ENCODE assay signal across 8 cellular contexts in genomic region chr1:151710187-151710586, GRCh38. TPM values are rescaled to one million over a fixed set of nuclear protein-coding genes. Genes with fewer than 3 reads are reported as not detected.
A peak's percentile ranks its signal among the peaks of the same experiment; 100 is the strongest.
DNase-seq lines count a peak whose midpoint lies in the region; ATAC-seq and TF ChIP-seq lines count a peak whose summit lies in the region.

No MANE protein-coding gene starts in this region.

- ATAC-seq in activated naive CD8-positive, alpha-beta T cell treated with anti-CD3 and anti-CD28 coated beads, Interleukin-2, amount 50 U/mL, for 24 hours: peak; percentile 29
- no peak for ATAC-seq in GM21723 (IDR thresholded peaks at IDR 0.05; ENCODE audit: unreplicated experiment)
- ATAC-seq in HG02870 (IDR thresholded peaks at IDR 0.05; ENCODE audit: unreplicated experiment): no peak

- no peak overlapping the region for H3K4me3 Mint-ChIP-seq in Calu3 (ENCODE audit: low read depth, unreplicated experiment)
- no peak overlapping the region for H3K4me3 Mint-ChIP-seq in activated naive CD8-positive, alpha-beta T cell treated with anti-CD3 and anti-CD28 coated beads, Interleukin-2, amount 50 U/mL, for 24 hours

- H3K9ac ChIP-seq in mesenchymal stem cell (ENCODE audit: low read length): no peak overlapping the region

- no CpG with 5 or more reads among the region's 11 CpGs for WGBS in mesenchymal stem cell

- peaks cover 28% of the 10 kb centered on the region for H3K4me1 Mint-ChIP-seq in Calu3 (ENCODE audit: low read depth, unreplicated experiment)
- H3K4me1 Mint-ChIP-seq in activated naive CD8-positive, alpha-beta T cell treated with anti-CD3 and anti-CD28 coated beads, Interleukin-2, amount 50 U/mL, for 24 hours: no peaks in the 10 kb centered on the region

- no TSS peak for BruUV-seq in Calu3 (replicated peaks; lab: Mats Ljungman, UMichigan)

- no peak overlapping the region for H3K4me2 ChIP-seq in mesenchymal stem cell (ENCODE audit: low read length, poor library complexity, severe bottlenecking)

- no peak overlapping the region for H3K27ac ChIP-seq in mesenchymal stem cell (ENCODE audit: low read length, poor library complexity, severe bottlenecking)

- H3K14ac ChIP-seq in mesenchymal stem cell (ENCODE audit: low read length in 2 of 2): no peak overlapping the region

- H3K36me3 Mint-ChIP-seq in Calu3 (ENCODE audit: insufficient read depth, unreplicated experiment): peaks cover 8% of the 10 kb centered on the region
- H3K36me3 Mint-ChIP-seq in activated naive CD8-positive, alpha-beta T cell treated with anti-CD3 and anti-CD28 coated beads, Interleukin-2, amount 50 U/mL, for 24 hours (ENCODE audit: low read depth): no peaks in the 10 kb centered on the region

- H3K18ac ChIP-seq in mesenchymal stem cell (ENCODE audit: low read depth in 1 of 2, low read length in 2 of 2): no peak overlapping the region

- no peaks in the 10 kb centered on the region for H3K79me1 ChIP-seq in mesenchymal stem cell (replicated peaks; ENCODE audit: low read length, poor library complexity, severe bottlenecking)

- H2BK12ac ChIP-seq in mesenchymal stem cell (ENCODE audit: low read length in 2 of 2): no peak overlapping the region

- H3K27me3 Mint-ChIP-seq in Calu3 (ENCODE audit: unreplicated experiment): peaks cover 10% of the 10 kb centered on the region
- H3K27me3 Mint-ChIP-seq in activated naive CD8-positive, alpha-beta T cell treated with anti-CD3 and anti-CD28 coated beads, Interleukin-2, amount 50 U/mL, for 24 hours: peaks cover 9% of the 10 kb centered on the region

- no peak overlapping the region for H3K23ac ChIP-seq in mesenchymal stem cell (ENCODE audit: low read length in 2 of 2)

- peak; percentile 46 for DNase-seq in Calu3
- peak; percentile 56 for DNase-seq in NCI-H1417 treated with DMSO at 0.1 percent for 48 hours (lab: John Stamatoyannopoulos, UW)
- DNase-seq in activated naive CD8-positive, alpha-beta T cell treated with anti-CD3 and anti-CD28 coated beads, Interleukin-2, amount 50 U/mL, for 24 hours: peak; percentile 40
- peak; percentile 24 for DNase-seq in mesenchymal stem cell
- no peak for DNase-seq in activated CD8-positive, alpha-beta memory T cell treated with anti-CD3 and anti-CD28 coated beads, Interleukin-2, amount 50 U/mL, for 4 hours
- no peak for DNase-seq in activated CD4-positive, CD25-positive, alpha-beta regulatory T cell treated with anti-CD3 and anti-CD28 coated beads, Interleukin-2, amount 50 U/mL, for 72 hours

- no peak overlapping the region for H3K27ac Mint-ChIP-seq in Calu3 (ENCODE audit: unreplicated experiment)
- no peak overlapping the region for H3K27ac Mint-ChIP-seq in activated naive CD8-positive, alpha-beta T cell treated with anti-CD3 and anti-CD28 coated beads, Interleukin-2, amount 50 U/mL, for 24 hours

- no peak for TF ChIP-seq CTCF in Calu3 (IDR thresholded peaks at IDR 0.05; ENCODE audit: unreplicated experiment)

- no peak overlapping the region for H4K91ac ChIP-seq in mesenchymal stem cell (ENCODE audit: low read length)

- no peak overlapping the region for H2AK5ac ChIP-seq in mesenchymal stem cell (ENCODE audit: low read length, severe bottlenecking)

- peaks cover 4% of the 10 kb centered on the region for H3K4me1 ChIP-seq in mesenchymal stem cell (ENCODE audit: control insufficient read depth, insufficient read depth, low read depth, low read length)

- H3K4ac ChIP-seq in mesenchymal stem cell (ENCODE audit: low read depth in 1 of 2, low read length in 2 of 2): no peak overlapping the region

- CTCF ChIA-PET in Calu3 (lab: Charles Lee): no interaction called here

- H3K4me3 ChIP-seq in mesenchymal stem cell (ENCODE audit: insufficient read depth in 1 of 2, low read depth in 1 of 2, low read length in 2 of 2): no peak overlapping the region

- H2BK5ac ChIP-seq in mesenchymal stem cell (ENCODE audit: low read depth, low read length, poor library complexity, severe bottlenecking): no peak overlapping the region

- no peaks in the 10 kb centered on the region for H3K9me3 ChIP-seq in mesenchymal stem cell (ENCODE audit: control insufficient read depth, low read length)

- peaks cover 39 to 73% of the 10 kb centered on the region in 2 experiments for H3K27me3 ChIP-seq in mesenchymal stem cell (ENCODE audit: control insufficient read depth in 1 of 2, insufficient read depth in 1 of 2, low read length in 2 of 2)

- intact Hi-C loops in Calu3 (cut with micrococcal nuclease; ENCODE audit: unreplicated experiment): no loop called here

- no peak overlapping the region for H4K8ac ChIP-seq in mesenchymal stem cell (ENCODE audit: low read length)

- H2BK120ac ChIP-seq in mesenchymal stem cell (ENCODE audit: low read depth, low read length): no peak overlapping the region

- no peaks in the 10 kb centered on the region for H3K9me3 Mint-ChIP-seq in Calu3 (ENCODE audit: low read depth, unreplicated experiment)
- no peaks in the 10 kb centered on the region for H3K9me3 Mint-ChIP-seq in activated naive CD8-positive, alpha-beta T cell treated with anti-CD3 and anti-CD28 coated beads, Interleukin-2, amount 50 U/mL, for 24 hours

- H2BK15ac ChIP-seq in mesenchymal stem cell (ENCODE audit: low read depth, poor library complexity, severe bottlenecking): no peak overlapping the region

- no peaks in the 10 kb centered on the region for H3K36me3 ChIP-seq in mesenchymal stem cell (ENCODE audit: control insufficient read depth in 1 of 2, insufficient read depth in 2 of 2, low read depth in 1 of 2, low read length in 2 of 2)

- no peak overlapping the region for H2AFZ ChIP-seq in mesenchymal stem cell (ENCODE audit: low read depth, low read length)

RNA-seq across cellular contexts. Expression of gene CELF3, which starts 6.4 kb away (rescaled TPM):
- not detected in 2 replicates for total RNA-seq in Calu3 (2022)
- polyA plus RNA-seq in mesenchymal stem cell (2013, experiment 1 of 2): not detected
- polyA plus RNA-seq in mesenchymal stem cell (2013, experiment 2 of 2): not detected

RNA-seq across cellular contexts. Expression of gene RIIAD1, which starts 11.1 kb away (rescaled TPM):
- not detected in 2 replicates for total RNA-seq in Calu3 (2022)
- polyA plus RNA-seq in mesenchymal stem cell (2013, experiment 1 of 2): 0.37 TPM
- polyA plus RNA-seq in mesenchymal stem cell (2013, experiment 2 of 2): not detected

RNA-seq across cellular contexts. Expression of gene MRPL9, which starts 53.1 kb away (rescaled TPM):
- total RNA-seq in Calu3 (2022): 106 and 118 TPM in 2 replicates
- 71.1 TPM for polyA plus RNA-seq in mesenchymal stem cell (2013, experiment 1 of 2)
- polyA plus RNA-seq in mesenchymal stem cell (2013, experiment 2 of 2): 73.0 TPM

Comparison
In these comparisons a context has a peak if more than half of its experiments do, and no peak if none do; other contexts are left out.
1. DNase-seq: peak in Calu3 (single experiment), NCI-H1417 treated with DMSO at 0.1 percent for 48 hours (single experiment), activated naive CD8-positive, alpha-beta T cell treated with anti-CD3 and anti-CD28 coated beads, Interleukin-2, amount 50 U/mL, for 24 hours (single experiment) and mesenchymal stem cell (single experiment); none in activated CD8-positive, alpha-beta memory T cell treated with anti-CD3 and anti-CD28 coated beads, Interleukin-2, amount 50 U/mL, for 4 hours (single experiment) and activated CD4-positive, CD25-positive, alpha-beta regulatory T cell treated with anti-CD3 and anti-CD28 coated beads, Interleukin-2, amount 50 U/mL, for 72 hours (single experiment).